Comparison of ENCODE assay signal across 8 cellular contexts in genomic region chr3:45225465-45226205, GRCh38. TPM values are rescaled to one million over a fixed set of nuclear protein-coding genes. Genes with fewer than 3 reads are reported as not detected.
DNase-seq lines count a peak whose midpoint lies in the region; ATAC-seq, FAIRE-seq and TF ChIP-seq lines count a peak whose summit lies in the region.

No MANE protein-coding gene starts in this region.

- no peak for TF ChIP-seq CTCF in astrocyte of the spinal cord (IDR thresholded peaks at IDR 0.05; ENCODE audit: low read depth, low read length)

- H3K4me1 ChIP-seq in SJCRH30, result peaks cover 4% of the 10 kb centered on the region

- no peaks in the 10 kb centered on the region for H3K9me3 ChIP-seq in SJCRH30 (replicated peaks)

- H3K4me3 ChIP-seq in SJCRH30 (peak overlapping the region; percentile 67), astrocyte of the spinal cord (ENCODE audit: low read depth, low read length) (peak overlapping the region; percentile 61)

- no peak overlapping the region for H3K27ac ChIP-seq in SJCRH30

- in situ Hi-C loops in astrocyte of the spinal cord (cut with HindIII; ENCODE audit: low sequenced_read_pairs), result no loop called here

- H3K36me3 ChIP-seq in SJCRH30, result no peaks in the 10 kb centered on the region

- TF ChIP-seq POLR2A in H54 (IDR thresholded peaks at IDR 0.05; ENCODE audit: low read depth, low read length), result no peak

- ATAC-seq in HG02678 (IDR thresholded peaks at IDR 0.05; ENCODE audit: unreplicated experiment), result peak; percentile 36

- peak; percentile 19 for DNase-seq in NCI-H1092 treated with DMSO at 0.1 percent for 48 hours (lab: John Stamatoyannopoulos, UW)
- DNase-seq in NCI-H1092 (lab: John Stamatoyannopoulos, UW), result no peak
- peak; percentile 43 to 51 for DNase-seq in SJCRH30
- no peak for DNase-seq in astrocyte of the spinal cord (ENCODE audit: low read depth, low spot score)
- peak; percentile 68 for DNase-seq in islet precursor cell
- peak; percentile 22 for DNase-seq in stimulated activated CD4-positive, alpha-beta T cell treated with anti-CD3 and anti-CD28 coated beads, Interleukin-4, amount 100 ng/mL, for 24 hours
- no peak for DNase-seq in H54 (ENCODE audit: insufficient read length, low spot score)

- peaks cover 11% of the 10 kb centered on the region; the same call in 1 of the 2 replicates for H3K27me3 ChIP-seq in SJCRH30

- no peak for FAIRE-seq in H54 (lab: Jason Lieb, UNC)

RNA-seq across cellular contexts. Expression of gene TMEM158, which starts 0.5 kb away (rescaled TPM):
- 0.26 and 0.63 TPM in 2 replicates for total RNA-seq in SJCRH30 (2014; rRNA removed; shearing (Covaris generic))

Comparison
In these comparisons a context has a peak if more than half of its experiments do, and no peak if none do; other contexts are left out.
1. DNase-seq: peak in NCI-H1092 treated with DMSO at 0.1 percent for 48 hours (single experiment), SJCRH30 (2 of 2), islet precursor cell (single experiment) and stimulated activated CD4-positive, alpha-beta T cell treated with anti-CD3 and anti-CD28 coated beads, Interleukin-4, amount 100 ng/mL, for 24 hours (single experiment); none in NCI-H1092 (single experiment), astrocyte of the spinal cord (single experiment) and H54 (single experiment).